Comparison of ENCODE assay signal across 14 cellular contexts in the genomic region with DNA sequence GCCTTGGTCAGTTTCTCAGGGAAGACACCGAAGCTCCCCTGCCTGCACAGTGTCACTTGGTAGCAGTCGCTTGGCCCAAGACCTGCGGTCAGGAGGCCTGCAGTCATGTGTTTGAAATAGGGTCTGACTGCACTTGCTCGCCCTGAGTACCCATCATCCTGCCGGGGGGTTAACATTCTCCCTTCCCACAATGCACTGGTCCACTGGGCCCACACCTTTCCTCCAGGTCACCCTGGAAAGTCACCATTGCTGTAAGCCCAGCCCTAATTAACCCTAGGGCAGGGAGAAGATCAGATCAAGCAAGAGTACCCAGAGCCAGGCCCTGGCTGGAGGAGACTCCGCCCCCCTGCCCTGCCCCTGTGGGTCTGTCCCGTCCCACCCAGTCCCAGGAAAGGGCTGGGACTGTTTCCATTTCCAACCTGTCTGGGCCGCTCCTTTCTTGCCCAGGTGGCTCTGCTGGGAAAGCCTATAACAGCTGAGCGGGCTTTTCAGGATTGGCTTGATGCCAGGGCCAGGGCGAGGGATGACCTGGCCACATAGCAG.
DNase-seq lines count a peak whose midpoint lies in the region; ATAC-seq and TF ChIP-seq lines count a peak whose summit lies in the region.
"Had no signal": no experiment of that assay in that cellular context is flagged by ENCODE, and none has a peak within 500 bp of the region (broad histone marks: within the 10 kb centered on the region; RNA-seq: fewer than 3 reads in every experiment).

No MANE protein-coding gene starts in this region.

- H3K27ac ChIP-seq in SJCRH30 (no peak overlapping the region), hepatocyte (peak overlapping the region; percentile 55), gastrocnemius medialis (peak overlapping the region in 3 of 4 donors; percentile 5 to 11 (median 6))

- H3K4me3 ChIP-seq in SJCRH30 (no peak overlapping the region), hepatocyte (no peak overlapping the region), gastrocnemius medialis (no peak overlapping the region)
- H3K4me3 ChIP-seq: testis had no signal

- H3K4me2 ChIP-seq in hepatocyte: no peak overlapping the region

- H3K36me3 ChIP-seq in SJCRH30 (no peaks in the 10 kb centered on the region), hepatocyte (replicated peaks; ENCODE audit: insufficient read depth, low read depth) (no peaks in the 10 kb centered on the region), gastrocnemius medialis (no peaks in the 10 kb centered on the region)

- DNase-seq in HPDE6-E6E7 (ENCODE audit: extremely low spot score) (peak; percentile 77), SJCRH30 (peak; percentile 38 to 53), hepatocyte (ENCODE audit: low spot score) (no peak), gastrocnemius medialis (no peak), DMS79 (lab: John Stamatoyannopoulos, UW) (no peak), NAMALWA (ENCODE audit: low spot score) (no peak)
- DNase-seq: activated T-cell treated with anti-CD3 and anti-CD28 coated beads, Interleukin-2, amount 50 U/mL, for 1 hour; amniotic stem cell; CD4-positive, CD25-positive, alpha-beta regulatory T cell; NCI-H1436; nephron progenitor cell; testis had no signal

- no peaks in the 10 kb centered on the region for H4K20me1 ChIP-seq in hepatocyte (ENCODE audit: insufficient read depth, poor library complexity, severe bottlenecking)

- no peaks in the 10 kb centered on the region for H3K9me2 ChIP-seq in hepatocyte (replicated peaks; ENCODE audit: insufficient read depth)

- H2AFZ ChIP-seq in hepatocyte: no peak overlapping the region

- ATAC-seq in gastrocnemius medialis (peak in 1 of 2 donors; percentile 31), GM21423 (IDR thresholded peaks at IDR 0.05; ENCODE audit: unreplicated experiment) (no peak), GM19467 (IDR thresholded peaks at IDR 0.05; ENCODE audit: unreplicated experiment) (no peak)

- in situ Hi-C loops in gastrocnemius medialis (cut with MboI; ENCODE audit: low sequenced_read_pairs in 4 of 4): no loop called here

- 92% methylated on average over 10 of the region's 10 CpGs for WGBS in hepatocyte (ENCODE audit: low lambda C conversion rate, missing lambda C conversion rate)

- TF ChIP-seq CTCF in hepatocyte (IDR thresholded peaks at IDR 0.05; ENCODE audit: poor library complexity) (no peak), gastrocnemius medialis (IDR thresholded peaks at IDR 0.05 in 4 of 5, conservative IDR thresholded peaks at IDR 0.05 in 1 of 5) (no peak)

- H3K27me3 ChIP-seq in SJCRH30 (no peaks in the 10 kb centered on the region), hepatocyte (no peaks in the 10 kb centered on the region), gastrocnemius medialis (no peaks in the 10 kb centered on the region)
- H3K27me3 ChIP-seq: testis had no signal

- H3K79me2 ChIP-seq in hepatocyte: no peaks in the 10 kb centered on the region

- no peak for TF ChIP-seq POLR2A in gastrocnemius medialis (IDR thresholded peaks at IDR 0.05)

- H3K4me1 ChIP-seq in SJCRH30: peaks cover 9% of the 10 kb centered on the region
- peaks cover 4% of the 10 kb centered on the region for H3K4me1 ChIP-seq in hepatocyte (ENCODE audit: insufficient read depth)
- no peaks in the 10 kb centered on the region for H3K4me1 ChIP-seq in gastrocnemius medialis

- intact Hi-C loops in gastrocnemius medialis (cut with DNase I; ENCODE audit: low total_unique reads): no loop called here

- H3K9me3 ChIP-seq in SJCRH30 (replicated peaks) (no peaks in the 10 kb centered on the region), hepatocyte (ENCODE audit: low read depth) (no peaks in the 10 kb centered on the region), gastrocnemius medialis (no peaks in the 10 kb centered on the region)
- H3K9me3 ChIP-seq: testis had no signal

Comparison
In these comparisons a context has a peak if more than half of its experiments do, and no peak if none do; other contexts are left out.
1. DNase-seq: peak in HPDE6-E6E7 (single experiment) and SJCRH30 (2 of 2); none in hepatocyte (single experiment), gastrocnemius medialis (0 of 2), DMS79 (single experiment) and NAMALWA (single experiment).